Comparison of ENCODE assay signal across 12 cellular contexts in genomic region chr3:176919836-176920760, GRCh38.
DNase-seq lines count a peak whose midpoint lies in the region; ATAC-seq, FAIRE-seq and TF ChIP-seq lines count a peak whose summit lies in the region.
"Had no signal": no experiment of that assay in that cellular context is flagged by ENCODE, and none has a peak within 500 bp of the region (broad histone marks: within the 10 kb centered on the region; RNA-seq: fewer than 3 reads in every experiment).

No MANE protein-coding gene starts in this region.

- TF ChIP-seq CTCF in HFFc6 (IDR thresholded peaks at IDR 0.05), result no peak
- no peak for TF ChIP-seq CTCF in pancreas (IDR thresholded peaks at IDR 0.05)
- TF ChIP-seq CTCF in GM13977 (IDR thresholded peaks at IDR 0.05; ENCODE audit: extremely low read depth, insufficient read depth, missing control alignments), result no peak

- in situ Hi-C loops in GM13977 (cut with MboI; ENCODE audit: low pct_unique_long_range_greater_than_20kb, low sequenced_read_pairs, unreplicated experiment), result no loop called here

- H3K9me3 Mint-ChIP-seq in HFFc6, result no peaks in the 10 kb centered on the region
- H3K9me3 Mint-ChIP-seq: activated T-cell treated with anti-CD3 and anti-CD28 coated beads, Interleukin-2, amount 50 U/mL, for 4 hours had no signal

- ATAC-seq in pancreas (peak; percentile 45 to 78 (median 59)), HG02678 (IDR thresholded peaks at IDR 0.05; ENCODE audit: unreplicated experiment) (no peak)
- ATAC-seq: activated T-cell treated with anti-CD3 and anti-CD28 coated beads, Interleukin-2, amount 50 U/mL, for 4 hours; T-cell had no signal

- H3K36me3 ChIP-seq in pancreas, result no peaks in the 10 kb centered on the region

- H3K27ac ChIP-seq in epithelial cell of prostate (peak overlapping the region; percentile 33), pancreas (peak overlapping the region; percentile 24 to 65 (median 54))

- peaks cover 10% of the 10 kb centered on the region; the same call in 1 of the 2 replicates for H3K4me1 Mint-ChIP-seq in HFFc6 (ENCODE audit: low read depth)
- H3K4me1 Mint-ChIP-seq: T-cell had no signal

- peak overlapping the region; percentile 50; the same call in 1 of the 2 replicates for H3K4me3 Mint-ChIP-seq in HFFc6
- H3K4me3 Mint-ChIP-seq: activated T-cell treated with anti-CD3 and anti-CD28 coated beads, Interleukin-2, amount 50 U/mL, for 4 hours; T-cell had no signal

- no peaks in the 10 kb centered on the region for H3K27me3 ChIP-seq in pancreas

- peaks cover 0 to 24% (median 18%) of the 10 kb centered on the region in 3 donors for H3K4me1 ChIP-seq in pancreas

- no peak overlapping the region for H3K4me3 ChIP-seq in pancreas

- H3K27me3 Mint-ChIP-seq in HFFc6 (ENCODE audit: insufficient read depth), result peaks cover 6% of the 10 kb centered on the region

- no peak for FAIRE-seq in pancreas (lab: Jason Lieb, UNC)
- FAIRE-seq: urothelium cell line had no signal

- intact Hi-C loops in pancreas (cut with DNase I), result no loop called here

- 75 to 80% methylated on average over 11 of the region's 11 CpGs for WGBS in pancreas, 2 donors

- H3K9me3 ChIP-seq in pancreas, result no peaks in the 10 kb centered on the region

- no peak overlapping the region; the same call in 1 of the 2 replicates for H3K27ac Mint-ChIP-seq in HFFc6
- H3K27ac Mint-ChIP-seq: T-cell had no signal

- DNase-seq in HFFc6, result peak; percentile 46
- DNase-seq in NCI-H510A treated with DMSO at 0.1 percent for 48 hours (lab: John Stamatoyannopoulos, UW), result peak; percentile 95
- peak; percentile 88 for DNase-seq in epithelial cell of prostate (ENCODE audit: low read depth, low spot score)
- DNase-seq in pancreas, result peak in 4 of 6 donors; percentile 13 to 66 (median 18)
- DNase-seq in NK-92 treated with Interleukin-12 subunit alpha and Interleukin-12 subunit beta, amount 100 ng/mL, for 24 hours (lab: John Stamatoyannopoulos, UW), result no peak
- DNase-seq in GM13977 (ENCODE audit: low spot score), result no peak
- DNase-seq in activated naive CD4-positive, alpha-beta T cell treated with anti-CD3 and anti-CD28 coated beads, Interleukin-2, amount 50 U/mL, for 16 hours, result no peak
- DNase-seq: activated T-cell treated with anti-CD3 and anti-CD28 coated beads, Interleukin-2, amount 50 U/mL, for 4 hours; stimulated activated CD4-positive, alpha-beta T cell treated with anti-CD3 and anti-CD28 coated beads, Interleukin-2, amount 100 ng/mL, for 48 hours; T-cell had no signal

- H3K36me3 Mint-ChIP-seq in HFFc6 (ENCODE audit: low read depth), result no peaks in the 10 kb centered on the region
- H3K36me3 Mint-ChIP-seq: T-cell had no signal

Comparison
In these comparisons a context has a peak if more than half of its experiments do, and no peak if none do; other contexts are left out.
1. DNase-seq: peak in HFFc6 (single experiment), NCI-H510A treated with DMSO at 0.1 percent for 48 hours (single experiment), epithelial cell of prostate (single experiment) and pancreas (4 of 6); none in NK-92 treated with Interleukin-12 subunit alpha and Interleukin-12 subunit beta, amount 100 ng/mL, for 24 hours (single experiment), GM13977 (single experiment) and activated naive CD4-positive, alpha-beta T cell treated with anti-CD3 and anti-CD28 coated beads, Interleukin-2, amount 50 U/mL, for 16 hours (single experiment).